Comparison of ENCODE assay signal across 17 cellular contexts in the genomic region with DNA sequence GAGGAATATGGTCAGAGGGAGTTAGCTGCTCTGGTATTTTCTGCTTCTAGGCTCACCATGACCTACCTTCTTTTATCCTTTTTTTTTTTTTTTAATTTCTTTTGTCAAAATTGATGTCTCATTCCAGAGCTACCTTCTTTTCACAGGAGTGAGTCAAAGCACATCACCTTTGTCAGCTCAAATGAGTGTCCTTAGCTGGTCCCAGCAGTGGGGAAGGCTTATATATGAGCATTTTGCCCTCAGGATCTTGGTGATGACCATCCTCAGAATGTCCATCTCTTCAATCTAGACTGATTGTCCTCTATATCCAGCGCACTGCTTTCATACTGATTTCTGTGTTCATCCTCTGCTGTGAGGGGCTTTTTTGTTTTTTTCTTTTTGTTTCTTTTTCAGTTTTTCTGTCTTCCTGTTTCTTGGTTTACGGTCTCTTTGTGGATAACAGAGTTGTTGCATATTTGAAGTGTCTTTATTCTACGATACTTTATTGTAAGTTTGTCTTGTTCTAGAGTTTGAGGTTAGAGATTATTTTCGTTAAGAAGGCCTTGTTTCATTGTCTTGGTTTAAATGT. TPM values are rescaled to one million over a fixed set of nuclear protein-coding genes. Genes with fewer than 3 reads are reported as not detected.
DNase-seq lines count a peak whose midpoint lies in the region; ATAC-seq and TF ChIP-seq lines count a peak whose summit lies in the region.
"Had no signal": no experiment of that assay in that cellular context is flagged by ENCODE, and none has a peak within 500 bp of the region (broad histone marks: within the 10 kb centered on the region; RNA-seq: fewer than 3 reads in every experiment).

No MANE protein-coding gene starts in this region.

- H3K27me3 Mint-ChIP-seq in naive B cell = no peaks in the 10 kb centered on the region

- H3K4me3 ChIP-seq in ACC112 (ENCODE audit: low read depth, low read length) = no peak overlapping the region
- H3K4me3 ChIP-seq: coronary artery, GM23338, upper lobe of left lung had no signal

- peaks cover 68% of the 10 kb centered on the region for H3K79me2 ChIP-seq in ACC112 (ENCODE audit: control insufficient read depth, insufficient read depth, low read length, unreplicated experiment)

- peaks cover 17% of the 10 kb centered on the region for H3K4me1 ChIP-seq in ACC112 (ENCODE audit: control insufficient read depth, insufficient read depth, low read length, unreplicated experiment)

- H2AFZ ChIP-seq in ACC112 (ENCODE audit: low read length, unreplicated experiment) = no peak overlapping the region
- H2AFZ ChIP-seq: GM23338 had no signal

- ATAC-seq in activated naive CD4-positive, alpha-beta T cell treated with anti-CD3 and anti-CD28 coated beads, Interleukin-2, amount 50 U/mL, for 72 hours = peak; percentile 34 to 39
- ATAC-seq in naive B cell (ENCODE audit: low read depth in 2 of 2) = peak in 1 of 2 donors; percentile 32
- no peak for ATAC-seq in GM21723 (IDR thresholded peaks at IDR 0.05; ENCODE audit: unreplicated experiment)
- ATAC-seq: GM23338 had no signal

- TF ChIP-seq CTCF in GM13977 (IDR thresholded peaks at IDR 0.05; ENCODE audit: extremely low read depth, insufficient read depth, missing control alignments) = no peak

- H3K36me3 Mint-ChIP-seq in activated naive CD4-positive, alpha-beta T cell treated with anti-CD3 and anti-CD28 coated beads, Interleukin-2, amount 50 U/mL, for 72 hours = peaks cover 7% of the 10 kb centered on the region in 2 donors
- peaks cover 0 to 9% of the 10 kb centered on the region in 2 donors for H3K36me3 Mint-ChIP-seq in naive B cell

- peak overlapping the region in 3 of 8 donors; percentile 31 to 55 (median 39) for H3K4me3 Mint-ChIP-seq in naive B cell
- H3K4me3 Mint-ChIP-seq: GM23338 had no signal

- H3K27ac ChIP-seq in ACC112 (ENCODE audit: low read depth, low read length) = peak overlapping the region; percentile 13; the same call in 1 of the 2 replicates
- H3K27ac ChIP-seq: coronary artery, upper lobe of left lung had no signal

- H3K27ac Mint-ChIP-seq in activated naive CD4-positive, alpha-beta T cell treated with anti-CD3 and anti-CD28 coated beads, Interleukin-2, amount 50 U/mL, for 72 hours = peak overlapping the region; percentile 77 to 93
- peak overlapping the region in 5 of 6 donors; percentile 44 to 81 (median 60) for H3K27ac Mint-ChIP-seq in naive B cell
- H3K27ac Mint-ChIP-seq: GM23338 had no signal

- H3K4me1 Mint-ChIP-seq in naive B cell = peaks cover 21 to 48% (median 28%) of the 10 kb centered on the region in 3 donors
- H3K4me1 Mint-ChIP-seq: GM23338 had no signal

- H3K27me3 ChIP-seq in ACC112 (ENCODE audit: insufficient read depth, low read length) = no peaks in the 10 kb centered on the region
- H3K27me3 ChIP-seq: upper lobe of left lung had no signal

- peaks cover 5% of the 10 kb centered on the region; the same call in 1 of the 2 replicates for H3K36me3 ChIP-seq in ACC112 (ENCODE audit: insufficient read depth, low read length)

- no peaks in the 10 kb centered on the region for H3K9me3 Mint-ChIP-seq in activated naive CD4-positive, alpha-beta T cell treated with anti-CD3 and anti-CD28 coated beads, Interleukin-2, amount 50 U/mL, for 72 hours
- H3K9me3 Mint-ChIP-seq in naive B cell = peaks cover 0 to 2% (median 0%) of the 10 kb centered on the region in 7 donors
- H3K9me3 Mint-ChIP-seq: GM23338 had no signal

- DNase-seq in GM13977 (ENCODE audit: low spot score) (peak; percentile 11), naive B cell (no peak), hepatic stellate cell (ENCODE audit: low spot score) (no peak), amygdala (lab: John Stamatoyannopoulos, UW) (no peak)
- DNase-seq in activated naive CD4-positive, alpha-beta T cell treated with anti-CD3 and anti-CD28 coated beads, Interleukin-2, amount 50 U/mL, for 72 hours (ENCODE audit: low spot score in 2 of 2) = peak in 1 of 2 donors; percentile 26
- DNase-seq in stimulated activated CD4-positive, alpha-beta T cell treated with anti-CD3 and anti-CD28 coated beads, Interleukin-4, amount 100 ng/mL, for 4 hours = no peak
- DNase-seq: AML-193; mesendoderm; NCI-H1436; NCI-H446 treated with DMSO at 0.1 percent for 48 hours; posterior cingulate gyrus; stimulated activated CD4-positive, alpha-beta T cell treated with anti-CD3 and anti-CD28 coated beads, Interleukin-15, amount 100 ng/mL, for 24 hours had no signal

- in situ Hi-C loops in GM13977 (cut with MboI; ENCODE audit: low pct_unique_long_range_greater_than_20kb, low sequenced_read_pairs, unreplicated experiment) = no loop called here

RNA-seq across cellular contexts. Expression of gene CBFB, which starts 24.9 kb away (rescaled TPM):
- total RNA-seq in activated naive CD4-positive, alpha-beta T cell treated with anti-CD3 and anti-CD28 coated beads, Interleukin-2, amount 50 U/mL, for 72 hours = 100 to 1,000 TPM; 119 to 124 TPM
- polyA plus RNA-seq in naive B cell (ENCODE audit: low read depth in 6 of 6) = 10 to 100 TPM; 51.8 to 94.4 (median 70.5) TPM

RNA-seq across cellular contexts. Expression of gene PHAF1, which starts 55.9 kb away (rescaled TPM):
- 10 to 100 TPM; 15.6 to 16.6 TPM for total RNA-seq in activated naive CD4-positive, alpha-beta T cell treated with anti-CD3 and anti-CD28 coated beads, Interleukin-2, amount 50 U/mL, for 72 hours
- 10 to 100 TPM in 2 of 6 donors, 1 to 10 TPM in 3, not detected in 1; 8.8 to 13.2 (median 10.0) TPM for polyA plus RNA-seq in naive B cell (ENCODE audit: low read depth in 6 of 6)
